In the genomic region with DNA sequence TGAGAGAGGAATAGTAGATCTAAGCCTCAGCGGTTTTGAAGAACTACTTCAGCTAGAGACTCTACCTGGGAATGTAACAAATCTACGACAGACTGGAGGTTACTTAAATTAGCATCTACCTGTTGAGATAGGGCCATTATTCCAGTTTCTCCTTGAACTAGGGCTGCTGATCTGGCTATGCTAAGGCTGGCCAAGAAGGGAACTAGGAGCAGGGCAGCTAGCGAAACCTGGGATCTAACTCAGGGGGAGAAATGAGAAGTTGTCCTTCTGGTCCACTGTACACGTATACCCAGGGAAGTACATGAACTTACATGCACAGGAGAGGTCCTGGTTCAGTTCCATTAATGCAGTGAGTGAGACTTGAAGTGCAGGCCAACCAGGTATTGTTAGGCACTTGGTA, we compare ENCODE assay signal across 36 cellular contexts.
"Had no signal": no experiment of that assay in that cellular context is flagged by ENCODE, and none has a peak within 500 bp of the region (broad histone marks: within the 10 kb centered on the region; RNA-seq: fewer than 3 reads in every experiment).

No MANE protein-coding gene starts in this region.

- ATAC-seq: activated CD4-positive, alpha-beta T cell treated with anti-CD3 and anti-CD28 coated beads for 36 hours; activated CD8-positive, alpha-beta memory T cell treated with anti-CD3 and anti-CD28 coated beads, Interleukin-2, amount 10 ng/mL, durations not matched to agents 7 days and 5 days; activated CD8-positive, alpha-beta T cell treated with anti-CD3 and anti-CD28 coated beads, Interleukin-2, amount 10 ng/mL, durations not matched to agents 7 days and 5 days; activated naive CD8-positive, alpha-beta T cell treated with anti-CD3 and anti-CD28 coated beads, Interleukin-2, amount 50 U/mL, for 24 hours; esophagus mucosa; foreskin keratinocyte; gastrocnemius medialis; heart left ventricle; T-helper 17 cell had no signal

- H3K4me3 ChIP-seq: adrenal gland, ascending aorta, breast epithelium, cardiac muscle cell, colonic mucosa, gastrocnemius medialis, heart left ventricle had no signal

- H3K4me1 ChIP-seq: adrenal gland, ascending aorta, breast epithelium, colonic mucosa, foreskin keratinocyte, gastrocnemius medialis had no signal

- DNase-seq: activated CD4-positive, alpha-beta memory T cell treated with anti-CD3 and anti-CD28 coated beads for 36 hours; activated CD4-positive, alpha-beta T cell treated with anti-CD3 and anti-CD28 coated beads for 36 hours; activated CD4-positive, alpha-beta T cell treated with anti-CD3 and anti-CD28 coated beads, Interleukin-2, amount 10 ng/mL, durations not matched to agents 24 days and 14 days; activated CD4-positive, CD25-positive, alpha-beta regulatory T cell; activated CD4-positive, CD25-positive, alpha-beta regulatory T cell treated with anti-CD3 and anti-CD28 coated beads, Interleukin-2, amount 50 U/mL, for 72 hours; activated CD8-positive, alpha-beta memory T cell treated with anti-CD3 and anti-CD28 coated beads, Interleukin-2, amount 10 ng/mL, durations not matched to agents 7 days and 5 days; activated CD8-positive, alpha-beta memory T cell treated with anti-CD3 and anti-CD28 coated beads, Interleukin-2, amount 50 U/mL, for 4 hours; activated CD8-positive, alpha-beta T cell treated with anti-CD3 and anti-CD28 coated beads, Interleukin-2, amount 10 ng/mL, durations not matched to agents 7 days and 5 days; activated effector memory CD4-positive, alpha-beta T cell treated with anti-CD3 and anti-CD28 coated beads, Interleukin-2, amount 50 U/mL, for 16 hours; activated naive CD4-positive, alpha-beta T cell treated with anti-CD3 and anti-CD28 coated beads for 36 hours; activated naive CD8-positive, alpha-beta T cell treated with anti-CD3 and anti-CD28 coated beads for 36 hours; activated naive CD8-positive, alpha-beta T cell treated with anti-CD3 and anti-CD28 coated beads, Interleukin-2, amount 50 U/mL, for 24 hours; activated T-cell treated with anti-CD3 and anti-CD28 coated beads, Interleukin-2, amount 50 U/mL, for 1 hour; activated T-cell treated with anti-CD3 and anti-CD28 coated beads, Interleukin-2, amount 50 U/mL, for 48 hours; adrenal gland; central memory CD4-positive, alpha-beta T cell; cerebellar nuclear complex; colonic mucosa; effector CD8-positive, alpha-beta T cell; foreskin keratinocyte; gastrocnemius medialis; glutamatergic neuron; heart left ventricle; T-helper 1 cell; T-helper 17 cell; T1000; WERI-Rb-1 had no signal

- H3K36me3 Mint-ChIP-seq: brain had no signal

- H3K36me3 ChIP-seq: adrenal gland, ascending aorta, breast epithelium, cardiac muscle cell, colonic mucosa, gastrocnemius medialis, heart left ventricle, WERI-Rb-1 had no signal

- H3K27ac Mint-ChIP-seq: activated CD4-positive, alpha-beta memory T cell treated with anti-CD3 and anti-CD28 coated beads for 36 hours; activated CD4-positive, alpha-beta T cell treated with anti-CD3 and anti-CD28 coated beads for 36 hours; activated CD4-positive, alpha-beta T cell treated with anti-CD3 and anti-CD28 coated beads, Interleukin-2, amount 10 ng/mL, durations not matched to agents 24 days and 14 days; activated CD8-positive, alpha-beta memory T cell treated with anti-CD3 and anti-CD28 coated beads, Interleukin-2, amount 10 ng/mL, durations not matched to agents 7 days and 5 days; activated CD8-positive, alpha-beta T cell treated with anti-CD3 and anti-CD28 coated beads, Interleukin-2, amount 10 ng/mL, durations not matched to agents 7 days and 5 days; activated naive CD4-positive, alpha-beta T cell treated with anti-CD3 and anti-CD28 coated beads for 36 hours; activated naive CD4-positive, alpha-beta T cell treated with anti-CD3 and anti-CD28 coated beads, Interleukin-2, amount 50 U/mL, for 24 hours; activated naive CD8-positive, alpha-beta T cell treated with anti-CD3 and anti-CD28 coated beads for 36 hours; activated naive CD8-positive, alpha-beta T cell treated with anti-CD3 and anti-CD28 coated beads, Interleukin-2, amount 50 U/mL, for 24 hours; activated T-helper 1 cell treated with anti-CD3 and anti-CD28 coated beads, Interleukin-12 subunit alpha, Interleukin-12 subunit beta, Interleukin-2, Interleukin-4 antibody, amounts not matched to agents 30 ng/mL and 10 ng/mL and 1 ng/mL, durations not matched to agents 14 hours and 24 hours and 36 hours; activated T-helper 2 cell treated with anti-CD3 and anti-CD28 coated beads, Interferon-gamma antibody, Interleukin-2, Interleukin-4, amounts not matched to agents 10 μg/mL and 5 μg/mL and 100 μg/mL, durations not matched to agents 14 hours and 24 hours and 36 hours; brain; T-helper 17 cell; T-helper 2 cell treated with Interferon-gamma antibody and Interleukin-4, amounts not matched to agents 5 μg/mL and 100 μg/mL, for 36 hours had no signal

- H3K9me3 ChIP-seq: adrenal gland, ascending aorta, colonic mucosa had no signal

- H3K9me3 Mint-ChIP-seq: activated naive CD4-positive, alpha-beta T cell treated with anti-CD3 and anti-CD28 coated beads, Interleukin-2, amount 50 U/mL, for 24 hours had no signal

- H3K27ac ChIP-seq: adrenal gland, ascending aorta, breast epithelium, cardiac muscle cell, colonic mucosa, foreskin keratinocyte, gastrocnemius medialis, heart left ventricle, WERI-Rb-1 had no signal

- H3K4me3 Mint-ChIP-seq: activated CD4-positive, alpha-beta memory T cell treated with anti-CD3 and anti-CD28 coated beads for 36 hours; activated CD4-positive, alpha-beta T cell treated with anti-CD3 and anti-CD28 coated beads for 36 hours; activated CD4-positive, alpha-beta T cell treated with anti-CD3 and anti-CD28 coated beads, Interleukin-2, amount 10 ng/mL, durations not matched to agents 24 days and 14 days; activated CD8-positive, alpha-beta memory T cell treated with anti-CD3 and anti-CD28 coated beads, Interleukin-2, amount 10 ng/mL, durations not matched to agents 7 days and 5 days; activated CD8-positive, alpha-beta T cell treated with anti-CD3 and anti-CD28 coated beads, Interleukin-2, amount 10 ng/mL, durations not matched to agents 7 days and 5 days; activated naive CD4-positive, alpha-beta T cell treated with anti-CD3 and anti-CD28 coated beads for 36 hours; activated naive CD4-positive, alpha-beta T cell treated with anti-CD3 and anti-CD28 coated beads, Interleukin-2, amount 50 U/mL, for 24 hours; activated naive CD8-positive, alpha-beta T cell treated with anti-CD3 and anti-CD28 coated beads for 36 hours; activated naive CD8-positive, alpha-beta T cell treated with anti-CD3 and anti-CD28 coated beads, Interleukin-2, amount 50 U/mL, for 24 hours; activated T-helper 1 cell treated with anti-CD3 and anti-CD28 coated beads, Interleukin-12 subunit alpha, Interleukin-12 subunit beta, Interleukin-2, Interleukin-4 antibody, amounts not matched to agents 30 ng/mL and 10 ng/mL and 1 ng/mL, durations not matched to agents 14 hours and 24 hours and 36 hours; brain; T-helper 17 cell; T-helper 2 cell treated with Interferon-gamma antibody and Interleukin-4, amounts not matched to agents 5 μg/mL and 100 μg/mL, for 36 hours had no signal

- H3K4me1 Mint-ChIP-seq: activated CD4-positive, alpha-beta T cell treated with anti-CD3 and anti-CD28 coated beads for 36 hours; activated CD4-positive, alpha-beta T cell treated with anti-CD3 and anti-CD28 coated beads, Interleukin-2, amount 10 ng/mL, durations not matched to agents 24 days and 14 days; activated CD8-positive, alpha-beta memory T cell treated with anti-CD3 and anti-CD28 coated beads, Interleukin-2, amount 10 ng/mL, durations not matched to agents 7 days and 5 days; activated naive CD4-positive, alpha-beta T cell treated with anti-CD3 and anti-CD28 coated beads, Interleukin-2, amount 50 U/mL, for 24 hours; activated naive CD8-positive, alpha-beta T cell treated with anti-CD3 and anti-CD28 coated beads for 36 hours; activated naive CD8-positive, alpha-beta T cell treated with anti-CD3 and anti-CD28 coated beads, Interleukin-2, amount 50 U/mL, for 24 hours; T-helper 17 cell had no signal
